ENCODE assay signal across 19 cellular contexts in genomic region chr17:75380750-75381149, GRCh38. TPM values are rescaled to one million over a fixed set of nuclear protein-coding genes. Genes with fewer than 3 reads are reported as not detected.
DNase-seq lines count a peak whose midpoint lies in the region; ATAC-seq and TF ChIP-seq lines count a peak whose summit lies in the region.
"Had no signal": no experiment of that assay in that cellular context is flagged by ENCODE, and none has a peak within 500 bp of the region (broad histone marks: within the 10 kb centered on the region; RNA-seq: fewer than 3 reads in every experiment).

No MANE protein-coding gene starts in this region.

- intact Hi-C loops in CD4-positive, alpha-beta T cell (cut with DNase I, micrococcal nuclease) = loop anchor here in 1 of 2 experiments (5.0 kb wide), 1 partner anchor 33 kb away; no protein-coding TSS in a partner anchor
- intact Hi-C loops in Calu3 (cut with micrococcal nuclease; ENCODE audit: unreplicated experiment) = no loop called here

- BruUV-seq in Calu3 (replicated peaks; lab: Mats Ljungman, UMichigan) = no TSS peak

- H3K36me3 Mint-ChIP-seq in T-helper 1 cell treated with Interleukin-12 subunit alpha and Interleukin-12 subunit beta and Interleukin-4 antibody, amounts not matched to agents 30 μg/mL and 1 μg/mL, for 36 hours (ENCODE audit: low read depth) = peaks cover 6% of the 10 kb centered on the region
- peaks cover 35% of the 10 kb centered on the region for H3K36me3 Mint-ChIP-seq in CD4-positive, alpha-beta T cell (ENCODE audit: low read depth)
- H3K36me3 Mint-ChIP-seq in WTC11 (no peaks in the 10 kb centered on the region), naive B cell (no peaks in the 10 kb centered on the region), Calu3 (ENCODE audit: insufficient read depth, unreplicated experiment) (no peaks in the 10 kb centered on the region)

- POLR2A ChIA-PET in CD4-positive, alpha-beta T cell (lab: Charles Lee) = interaction anchor here (1.0 to 1.4 kb wide), 3 partner anchors 13 to 42 kb away, joined by 4 read pairs; partner anchors contain the start of gene GRB2
- POLR2A ChIA-PET in WTC11 (lab: Charles Lee) = interaction anchor here (0.8 kb wide), 2 partner anchors 13 to 92 kb away, joined by 3 read pairs; partner anchors contain the start of gene SLC25A19

- DNase-seq in T-helper 1 cell (no peak), WTC11 (ENCODE audit: low spot score) (no peak), naive B cell (no peak), T1000 (lab: John Stamatoyannopoulos, UW) (no peak), Calu3 (no peak), NCI-H1105 (lab: John Stamatoyannopoulos, UW) (no peak)
- no peak for DNase-seq in CD4-positive, alpha-beta T cell
- DNase-seq: DND-41, KBM-7, NCI-H1436, NCI-H2029, NCI-H2171, NCI-H446, NCI-H69, OCI-M1, RPMI8226 had no signal

- no peak for ATAC-seq in CD4-positive, alpha-beta T cell (ENCODE audit: poor library complexity)
- ATAC-seq in WTC11 = no peak
- ATAC-seq in naive B cell (ENCODE audit: low read depth in 2 of 2) = no peak
- ATAC-seq: GM23338 had no signal

- no peak overlapping the region for H3K27ac ChIP-seq in CD4-positive, alpha-beta T cell (ENCODE audit: low read depth, low read length)
- H3K27ac ChIP-seq: 22Rv1 had no signal

- TF ChIP-seq CTCF in CD4-positive, alpha-beta T cell (IDR thresholded peaks at IDR 0.05) = no peak
- TF ChIP-seq CTCF in WTC11 (IDR thresholded peaks at IDR 0.05) = no peak
- TF ChIP-seq CTCF in Calu3 (IDR thresholded peaks at IDR 0.05; ENCODE audit: unreplicated experiment) = no peak

- H3K27ac Mint-ChIP-seq in T-helper 1 cell treated with Interleukin-12 subunit alpha and Interleukin-12 subunit beta and Interleukin-4 antibody, amounts not matched to agents 30 μg/mL and 1 μg/mL, for 36 hours = peak overlapping the region; percentile 8
- peak overlapping the region; percentile 10 for H3K27ac Mint-ChIP-seq in CD4-positive, alpha-beta T cell
- H3K27ac Mint-ChIP-seq in WTC11 = peak overlapping the region; percentile 73
- H3K27ac Mint-ChIP-seq in naive B cell = peak overlapping the region in 5 of 6 donors; percentile 30 to 83 (median 62)
- H3K27ac Mint-ChIP-seq in Calu3 (ENCODE audit: unreplicated experiment) = no peak overlapping the region
- H3K27ac Mint-ChIP-seq: GM23338 had no signal

- H3K4me1 Mint-ChIP-seq in T-helper 1 cell treated with Interleukin-12 subunit alpha and Interleukin-12 subunit beta and Interleukin-4 antibody, amounts not matched to agents 30 μg/mL and 1 μg/mL, for 36 hours (ENCODE audit: low read depth) = peaks cover 18% of the 10 kb centered on the region
- peaks cover 71% of the 10 kb centered on the region for H3K4me1 Mint-ChIP-seq in CD4-positive, alpha-beta T cell (ENCODE audit: low read depth)
- H3K4me1 Mint-ChIP-seq in WTC11 (peaks cover 21% of the 10 kb centered on the region), naive B cell (peaks cover 29 to 89% (median 62%) of the 10 kb centered on the region in 3 donors), Calu3 (ENCODE audit: low read depth, unreplicated experiment) (peaks cover 9% of the 10 kb centered on the region)

- H3K9me3 ChIP-seq in CD4-positive, alpha-beta T cell (ENCODE audit: control insufficient read depth, low read length) = no peaks in the 10 kb centered on the region

- no peaks in the 10 kb centered on the region for H3K27me3 ChIP-seq in CD4-positive, alpha-beta T cell (ENCODE audit: control insufficient read depth, insufficient read depth, low read length)

- H3K9me3 Mint-ChIP-seq in T-helper 1 cell treated with Interleukin-12 subunit alpha and Interleukin-12 subunit beta and Interleukin-4 antibody, amounts not matched to agents 30 μg/mL and 1 μg/mL, for 36 hours = no peaks in the 10 kb centered on the region
- no peaks in the 10 kb centered on the region for H3K9me3 Mint-ChIP-seq in CD4-positive, alpha-beta T cell
- H3K9me3 Mint-ChIP-seq in WTC11 = no peaks in the 10 kb centered on the region
- H3K9me3 Mint-ChIP-seq in naive B cell = no peaks in the 10 kb centered on the region
- H3K9me3 Mint-ChIP-seq in Calu3 (ENCODE audit: low read depth, unreplicated experiment) = no peaks in the 10 kb centered on the region
- H3K9me3 Mint-ChIP-seq: GM23338 had no signal

- H3K4me3 Mint-ChIP-seq in T-helper 1 cell treated with Interleukin-12 subunit alpha and Interleukin-12 subunit beta and Interleukin-4 antibody, amounts not matched to agents 30 μg/mL and 1 μg/mL, for 36 hours = no peak overlapping the region
- peak overlapping the region; percentile 25 for H3K4me3 Mint-ChIP-seq in CD4-positive, alpha-beta T cell
- H3K4me3 Mint-ChIP-seq in WTC11 = no peak overlapping the region
- H3K4me3 Mint-ChIP-seq in naive B cell = peak overlapping the region in 2 of 8 donors; percentile 12 to 54
- no peak overlapping the region for H3K4me3 Mint-ChIP-seq in Calu3 (ENCODE audit: low read depth, unreplicated experiment)
- H3K4me3 Mint-ChIP-seq: GM23338 had no signal

- CTCF ChIA-PET in CD4-positive, alpha-beta T cell (lab: Charles Lee) = interaction anchor here (0.7 to 1.7 kb wide), 3 partner anchors 22 to 110 kb away, joined by 3 to 6 read pairs (median 4); partner anchors contain the start of gene MIF4GD
- CTCF ChIA-PET in WTC11 (lab: Charles Lee) = interaction anchor here (0.6 to 3.0 kb wide), 5 partner anchors 13 to 112 kb away, joined by 3 to 11 read pairs (median 6); partner anchors contain the start of genes MIF4GD and SLC25A19
- CTCF ChIA-PET in Calu3 (lab: Charles Lee) = interaction anchor here (0.6 to 1.3 kb wide), 3 partner anchors 10 to 207 kb away, joined by 3 read pairs; no protein-coding TSS in a partner anchor

- H3K27me3 Mint-ChIP-seq in T-helper 1 cell treated with Interleukin-12 subunit alpha and Interleukin-12 subunit beta and Interleukin-4 antibody, amounts not matched to agents 30 μg/mL and 1 μg/mL, for 36 hours (ENCODE audit: low read depth) = no peaks in the 10 kb centered on the region
- H3K27me3 Mint-ChIP-seq in CD4-positive, alpha-beta T cell = no peaks in the 10 kb centered on the region
- H3K27me3 Mint-ChIP-seq in WTC11 (ENCODE audit: low read depth) (no peaks in the 10 kb centered on the region), naive B cell (no peaks in the 10 kb centered on the region), Calu3 (ENCODE audit: unreplicated experiment) (no peaks in the 10 kb centered on the region)

TF ChIP-seq in WTC11, 78 proteins besides CTCF, POLR2A, EP300 and RAD21 (continues in another document):
- TF ChIP-seq ZSCAN18 (CRISPR knock-in tag; IDR thresholded peaks at IDR 0.05) = no peak
- TF ChIP-seq SP1 (CRISPR knock-in tag; conservative IDR thresholded peaks at IDR 0.05) = no peak
- TF ChIP-seq ZNF281 (CRISPR knock-in tag; IDR thresholded peaks at IDR 0.05) = no peak
- no peak for TF ChIP-seq ZNF512 (CRISPR knock-in tag; IDR thresholded peaks at IDR 0.05; ENCODE audit: borderline replicate concordance)
- no peak for TF ChIP-seq CBFB (CRISPR knock-in tag; IDR thresholded peaks at IDR 0.05; ENCODE audit: low read depth)
- TF ChIP-seq MLX (CRISPR knock-in tag; IDR thresholded peaks at IDR 0.05) = no peak

RNA-seq across cellular contexts. Expression of gene GRB2, which starts 24.7 kb away (rescaled TPM):
- 10 to 100 TPM; 88.8 to 92.6 TPM for total RNA-seq in CD4-positive, alpha-beta T cell
- 82.9 to 93.3 TPM (median 92.6 TPM) in 3 replicates for total RNA-seq in WTC11 (2021)
- polyA plus RNA-seq in naive B cell (ENCODE audit: low read depth in 6 of 6) = 100 to 1,000 TPM; 281 to 361 (median 305) TPM
- 79.7 and 99.9 TPM in 2 replicates for total RNA-seq in Calu3 (2022)
